In genomic region chr1:202806845-202807366, GRCh38 we compare ENCODE assay signal across 9 cellular contexts. TPM values are rescaled to one million over a fixed set of nuclear protein-coding genes. Genes with fewer than 3 reads are reported as not detected.
DNase-seq lines count a peak whose midpoint lies in the region; ATAC-seq and TF ChIP-seq lines count a peak whose summit lies in the region.
"Had no signal": no experiment of that assay in that cellular context is flagged by ENCODE, and none has a peak within 500 bp of the region (broad histone marks: within the 10 kb centered on the region; RNA-seq: fewer than 3 reads in every experiment).

No MANE protein-coding gene starts in this region.

- peak overlapping the region; percentile 89 for H3K27ac ChIP-seq in Panc1 (ENCODE audit: low read length)

- POLR2A ChIA-PET in Panc1 (lab: Charles Lee): interaction anchor here (0.5 kb wide), 1 partner anchor 139 kb away, joined by 4 read pairs; no protein-coding TSS in a partner anchor

- H3K36me3 Mint-ChIP-seq in brain: peaks cover 12% of the 10 kb centered on the region

- in situ Hi-C loops in Panc1 (cut with HindIII; ENCODE audit: low pct_unique_long_range_greater_than_20kb, low sequenced_read_pairs): no loop called here

- H3K27me3 Mint-ChIP-seq in brain: peaks cover 8% of the 10 kb centered on the region

- H3K27ac Mint-ChIP-seq in brain: peak overlapping the region; percentile 95 to 100 (median 98)

- peak overlapping the region; percentile 85 to 96 (median 95) for H3K4me3 Mint-ChIP-seq in brain

- H3K4me1 Mint-ChIP-seq in brain: peaks cover 65% of the 10 kb centered on the region

- TF ChIP-seq CTCF in Panc1 (IDR thresholded peaks at IDR 0.05): no peak
- TF ChIP-seq CTCF in brain (conservative IDR thresholded peaks at IDR 0.05): no peak

- intact Hi-C loops in Panc1 (cut with micrococcal nuclease; ENCODE audit: unreplicated experiment): no loop called here

- H3K4me3 ChIP-seq in Panc1 (ENCODE audit: low read depth in 2 of 2, low read length in 2 of 2): peak overlapping the region; percentile 78 to 94

- peak; percentile 31 for DNase-seq in NCI-H345 (lab: John Stamatoyannopoulos, UW)
- DNase-seq in NCI-H345 treated with DMSO at 0.1 percent for 48 hours (lab: John Stamatoyannopoulos, UW; ENCODE audit: unreplicated experiment): no peak
- DNase-seq in Panc1 (ENCODE audit: low read depth, low spot score): no peak
- peak; percentile 17 for DNase-seq in iris pigment epithelial cell (ENCODE audit: low read depth)
- DNase-seq in stimulated activated CD4-positive, alpha-beta T cell treated with anti-CD3 and anti-CD28 coated beads, Interleukin-15, amount 100 ng/mL, for 24 hours: peak; percentile 46
- no peak for DNase-seq in NAMALWA (ENCODE audit: low spot score)
- no peak for DNase-seq in SK-N-DZ (ENCODE audit: low spot score)
- DNase-seq: DND-41 had no signal

- ATAC-seq in Panc1: peak; percentile 20

- H3K4me1 ChIP-seq in Panc1 (ENCODE audit: control insufficient read depth, insufficient read depth, low read length): peaks cover 50% of the 10 kb centered on the region

- no peaks in the 10 kb centered on the region for H3K27me3 ChIP-seq in Panc1 (ENCODE audit: control insufficient read depth, insufficient read depth, low read length)

- no peaks in the 10 kb centered on the region for H3K9me3 ChIP-seq in Panc1 (ENCODE audit: control insufficient read depth, insufficient read depth, low read depth, low read length)

- BruUV-seq in Panc1 (replicated peaks; lab: Mats Ljungman, UMichigan): no TSS peak

- CTCF ChIA-PET in Panc1 (lab: Charles Lee): interaction anchor here (0.7 kb wide), 1 partner anchor 117 kb away, joined by 3 read pairs; no protein-coding TSS in a partner anchor

- H3K36me3 ChIP-seq in Panc1 (ENCODE audit: control insufficient read depth, insufficient read depth, low read length): no peaks in the 10 kb centered on the region; the same call in 1 of the 2 replicates

- H3K9me3 Mint-ChIP-seq in brain: peaks cover 0 to 4% (median 0%) of the 10 kb centered on the region in 5 experiments

RNA-seq across cellular contexts. Expression of gene KDM5B, which starts 1.3 kb away (rescaled TPM):
- 83.6 TPM for total RNA-seq in Panc1 (2021; ENCODE audit: unreplicated experiment)
- polyA plus RNA-seq in Panc1 (2012; ENCODE audit: insufficient read length): 29.3 TPM
- polyA plus RNA-seq in brain (ENCODE audit: insufficient read depth, low read depth, low replicate concordance): 61.5 TPM
- 20.4 and 25.6 TPM in 2 replicates for polyA plus RNA-seq in SK-N-DZ (2014; cell fraction: cytosol; rRNA removed)
- 16.1 and 22.6 TPM in 2 replicates for polyA plus RNA-seq in SK-N-DZ (2014; cell fraction: nucleus; rRNA removed)

RNA-seq across cellular contexts. Expression of gene PCAT6, which starts 3.8 kb away (rescaled TPM):
- 2.2 TPM for total RNA-seq in Panc1 (2021; ENCODE audit: unreplicated experiment)
- polyA plus RNA-seq in Panc1 (2012; ENCODE audit: insufficient read length): 6.8 TPM
- polyA plus RNA-seq in brain (ENCODE audit: insufficient read depth, low read depth, low replicate concordance): 14.5 TPM
- 0.97 TPM in 1 of 2 replicates, not detected in the other for polyA plus RNA-seq in SK-N-DZ (2014; cell fraction: cytosol; rRNA removed)
- polyA plus RNA-seq in SK-N-DZ (2014; cell fraction: nucleus; rRNA removed): 4.6 TPM in 1 of 2 replicates, not detected in the other

Comparison
In these comparisons a context has a peak if more than half of its experiments do, and no peak if none do; other contexts are left out.
1. DNase-seq: peak in NCI-H345 (single experiment), iris pigment epithelial cell (single experiment) and stimulated activated CD4-positive, alpha-beta T cell treated with anti-CD3 and anti-CD28 coated beads, Interleukin-15, amount 100 ng/mL, for 24 hours (single experiment); none in NCI-H345 treated with DMSO at 0.1 percent for 48 hours (single experiment), Panc1 (single experiment), NAMALWA (single experiment) and SK-N-DZ (single experiment).